1 cellular context compared by ENCODE assay signal in genomic region chr2:47744074-47744473, GRCh38.
TF ChIP-seq lines count a peak whose summit lies in the region.

No MANE protein-coding gene starts in this region.

TF ChIP-seq in GM23338, 12 proteins besides CTCF, POLR2A, EP300 and RAD21:
- TF ChIP-seq ZNF462 (CRISPR knock-in tag; IDR thresholded peaks at IDR 0.05): no peak
- no peak for TF ChIP-seq STAT1 (IDR thresholded peaks at IDR 0.05; ENCODE audit: unreplicated experiment)
- no peak for TF ChIP-seq ETS1 (IDR thresholded peaks at IDR 0.05)
- TF ChIP-seq ZNF331 (CRISPR knock-in tag; IDR thresholded peaks at IDR 0.05; ENCODE audit: low read depth): no peak
- no peak for TF ChIP-seq CREB1 (CRISPR knock-in tag; IDR thresholded peaks at IDR 0.05; ENCODE audit: low read depth)
- TF ChIP-seq REST (IDR thresholded peaks at IDR 0.05; ENCODE audit: unreplicated experiment): no peak
- TF ChIP-seq NANOG (IDR thresholded peaks at IDR 0.05; ENCODE audit: borderline replicate concordance): no peak
- TF ChIP-seq EZH2phosphoT487 (IDR thresholded peaks at IDR 0.05; ENCODE audit: unreplicated experiment): no peak
- TF ChIP-seq ZNF114 (CRISPR knock-in tag; IDR thresholded peaks at IDR 0.05): no peak
- TF ChIP-seq POLR2AphosphoS5 (IDR thresholded peaks at IDR 0.05; ENCODE audit: low read depth): no peak
